Comparison of ENCODE assay signal across 26 cellular contexts in genomic region chr11:9704620-9705019, GRCh38.
"Had no signal": no experiment of that assay in that cellular context is flagged by ENCODE, and none has a peak within 500 bp of the region (broad histone marks: within the 10 kb centered on the region; RNA-seq: fewer than 3 reads in every experiment).

No MANE protein-coding gene starts in this region.

- H3K27ac ChIP-seq: ascending aorta, body of pancreas, KMS-11, SK-N-MC had no signal

- H3K9me3 Mint-ChIP-seq: activated CD4-positive, alpha-beta T cell treated with anti-CD3 and anti-CD28 coated beads, Interleukin-2, amount 10 ng/mL, durations not matched to agents 24 days and 14 days; activated naive CD4-positive, alpha-beta T cell treated with anti-CD3 and anti-CD28 coated beads, Interleukin-2, amount 50 U/mL, for 24 hours; activated T-cell treated with anti-CD3 and anti-CD28 coated beads, Interleukin-2, amount 50 U/mL, for 24 hours; activated T-helper 1 cell treated with anti-CD3 and anti-CD28 coated beads, Interleukin-12 subunit alpha, Interleukin-12 subunit beta, Interleukin-2, Interleukin-4 antibody, amounts not matched to agents 30 ng/mL and 10 ng/mL and 1 ng/mL, durations not matched to agents 14 hours and 24 hours and 36 hours had no signal

- H3K9ac ChIP-seq: KMS-11 had no signal

- H3K4me3 ChIP-seq: ascending aorta, body of pancreas, MG63, SK-N-MC had no signal

- DNase-seq: activated CD4-positive, alpha-beta T cell treated with anti-CD3 and anti-CD28 coated beads for 1 hour; activated CD4-positive, alpha-beta T cell treated with anti-CD3 and anti-CD28 coated beads, Interleukin-2, amount 10 ng/mL, durations not matched to agents 24 days and 14 days; activated CD4-positive, alpha-beta T cell treated with anti-CD3 and anti-CD28 coated beads, Interleukin-2, amount 50 U/mL, for 48 hours; activated CD8-positive, alpha-beta memory T cell treated with anti-CD3 and anti-CD28 coated beads, Interleukin-2, amount 10 ng/mL, durations not matched to agents 7 days and 5 days; activated effector memory CD4-positive, alpha-beta T cell treated with Interleukin-2 at 50 U/mL for 16 hours; activated naive CD4-positive, alpha-beta T cell; activated T-cell treated with anti-CD3 and anti-CD28 coated beads, Interleukin-2, amount 50 U/mL, for 24 hours; body of pancreas; central memory CD4-positive, alpha-beta T cell; MG63; MV-4-11; NCI-H1092 treated with DMSO at 0.1 percent for 48 hours; NCI-H1417 treated with DMSO at 0.1 percent for 48 hours; NCI-H1694 treated with DMSO at 0.1 percent for 48 hours; NCI-H2029 treated with DMSO at 0.1 percent for 48 hours; NCI-H345; NCI-H510A; NCI-H526 treated with DMSO at 0.1 percent for 48 hours; NCI-H82; SW 1271 had no signal

- H3K4me3 Mint-ChIP-seq: activated CD4-positive, alpha-beta T cell treated with anti-CD3 and anti-CD28 coated beads, Interleukin-2, amount 10 ng/mL, durations not matched to agents 24 days and 14 days; activated CD8-positive, alpha-beta memory T cell treated with anti-CD3 and anti-CD28 coated beads, Interleukin-2, amount 10 ng/mL, durations not matched to agents 7 days and 5 days; activated naive CD4-positive, alpha-beta T cell treated with anti-CD3 and anti-CD28 coated beads, Interleukin-2, amount 50 U/mL, for 24 hours; activated T-cell treated with anti-CD3 and anti-CD28 coated beads, Interleukin-2, amount 50 U/mL, for 24 hours; activated T-helper 1 cell treated with anti-CD3 and anti-CD28 coated beads, Interleukin-12 subunit alpha, Interleukin-12 subunit beta, Interleukin-2, Interleukin-4 antibody, amounts not matched to agents 30 ng/mL and 10 ng/mL and 1 ng/mL, durations not matched to agents 14 hours and 24 hours and 36 hours had no signal

- H3K27me3 ChIP-seq: ascending aorta, body of pancreas, MG63 had no signal

- FAIRE-seq: bronchial epithelial cell had no signal

- H3K36me3 ChIP-seq: ascending aorta had no signal

- H3K4me2 ChIP-seq: KMS-11 had no signal

- H3K9me3 ChIP-seq: ascending aorta, body of pancreas, MG63 had no signal

- ATAC-seq: activated CD8-positive, alpha-beta memory T cell treated with anti-CD3 and anti-CD28 coated beads, Interleukin-2, amount 10 ng/mL, durations not matched to agents 7 days and 5 days; body of pancreas had no signal

- H3K27ac Mint-ChIP-seq: activated CD4-positive, alpha-beta T cell treated with anti-CD3 and anti-CD28 coated beads, Interleukin-2, amount 10 ng/mL, durations not matched to agents 24 days and 14 days; activated CD8-positive, alpha-beta memory T cell treated with anti-CD3 and anti-CD28 coated beads, Interleukin-2, amount 10 ng/mL, durations not matched to agents 7 days and 5 days; activated naive CD4-positive, alpha-beta T cell treated with anti-CD3 and anti-CD28 coated beads, Interleukin-2, amount 50 U/mL, for 24 hours; activated T-cell treated with anti-CD3 and anti-CD28 coated beads, Interleukin-2, amount 50 U/mL, for 24 hours; activated T-helper 1 cell treated with anti-CD3 and anti-CD28 coated beads, Interleukin-12 subunit alpha, Interleukin-12 subunit beta, Interleukin-2, Interleukin-4 antibody, amounts not matched to agents 30 ng/mL and 10 ng/mL and 1 ng/mL, durations not matched to agents 14 hours and 24 hours and 36 hours had no signal

- H3K36me3 Mint-ChIP-seq: activated naive CD4-positive, alpha-beta T cell treated with anti-CD3 and anti-CD28 coated beads, Interleukin-2, amount 50 U/mL, for 24 hours had no signal

- H3K27me3 Mint-ChIP-seq: activated CD8-positive, alpha-beta memory T cell treated with anti-CD3 and anti-CD28 coated beads, Interleukin-2, amount 10 ng/mL, durations not matched to agents 7 days and 5 days; activated naive CD4-positive, alpha-beta T cell treated with anti-CD3 and anti-CD28 coated beads, Interleukin-2, amount 50 U/mL, for 24 hours; activated T-cell treated with anti-CD3 and anti-CD28 coated beads, Interleukin-2, amount 50 U/mL, for 24 hours had no signal
